In genomic region chr4:7902101-7902553, GRCh38 we compare ENCODE assay signal across 1 cellular context.
TF ChIP-seq lines count a peak whose summit lies in the region.

No MANE protein-coding gene starts in this region.

TF ChIP-seq in GM23338, 12 proteins besides CTCF, POLR2A, EP300 and RAD21 (continued from another document):
- TF ChIP-seq ZNF462 (CRISPR knock-in tag; IDR thresholded peaks at IDR 0.05), result no peak
